In genomic region chr13:21670006-21670882, GRCh38 we compare ENCODE assay signal across 8 cellular contexts. TPM values are rescaled to one million over a fixed set of nuclear protein-coding genes. Genes with fewer than 3 reads are reported as not detected.
A peak's percentile ranks its signal among the peaks of the same experiment; 100 is the strongest.
DNase-seq lines count a peak whose midpoint lies in the region; ATAC-seq, FAIRE-seq and TF ChIP-seq lines count a peak whose summit lies in the region.

No MANE protein-coding gene starts in this region.

- H3K27me3 ChIP-seq in HUES64 (ENCODE audit: insufficient read depth, low read length) (peaks cover 91% of the 10 kb centered on the region), SU-DHL-6 (ENCODE audit: low read length) (no peaks in the 10 kb centered on the region; the same call in 1 of the 2 replicates), astrocyte (ENCODE audit: insufficient read depth, low read length) (peaks cover 39% of the 10 kb centered on the region), iPS DF 6.9 (ENCODE audit: control insufficient read depth, insufficient read depth, low read length) (peaks cover 53% of the 10 kb centered on the region), gastrocnemius medialis (peaks cover 11 to 27% (median 24%) of the 10 kb centered on the region in 3 donors)

- WGBS in HUES64, result under 1% methylated on average over 70 of the region's 70 CpGs
- WGBS in iPS DF 6.9 (ENCODE audit: insufficient coverage, insufficient read length), result no CpG with 5 or more reads among the region's 70 CpGs

- H3K4me2 ChIP-seq in SU-DHL-6 (ENCODE audit: low read depth, low read length, poor library complexity, severe bottlenecking) (peak overlapping the region; percentile 64), astrocyte (ENCODE audit: low read length) (peak overlapping the region; percentile 94)

- H2AFZ ChIP-seq in SU-DHL-6 (ENCODE audit: low read depth, low read length, severe bottlenecking), result peak overlapping the region; percentile 69
- peak overlapping the region; percentile 88 for H2AFZ ChIP-seq in astrocyte (ENCODE audit: low read depth, low read length)

- H3K9me3 ChIP-seq in HUES64 (ENCODE audit: insufficient read depth, low read depth, low read length) (no peaks in the 10 kb centered on the region), SU-DHL-6 (ENCODE audit: insufficient read depth, low read length) (no peaks in the 10 kb centered on the region), astrocyte (ENCODE audit: insufficient read depth, low read depth, low read length) (no peaks in the 10 kb centered on the region), iPS DF 6.9 (ENCODE audit: control insufficient read depth, insufficient read depth, low read length) (no peaks in the 10 kb centered on the region), gastrocnemius medialis (no peaks in the 10 kb centered on the region)

- TF ChIP-seq POLR2A in gastrocnemius medialis (IDR thresholded peaks at IDR 0.05), result peak in 1 of 2 donors; percentile 14

- intact Hi-C loops in gastrocnemius medialis (cut with DNase I; ENCODE audit: low total_unique reads), result loop anchor here (2.0 to 5.0 kb wide), 2 partner anchors 31 to 1512 kb away; partner anchors contain the start of gene SGCG

- H3K4me3 ChIP-seq in HUES64 (ENCODE audit: low read length) (peak overlapping the region; percentile 59), SU-DHL-6 (ENCODE audit: insufficient read depth, low read length, poor library complexity, severe bottlenecking) (peak overlapping the region; percentile 56), astrocyte (ENCODE audit: insufficient read depth, low read depth, low read length) (peak overlapping the region; percentile 68), iPS DF 6.9 (ENCODE audit: low read length) (peak overlapping the region; percentile 51; the same call in 1 of the 2 replicates), gastrocnemius medialis (peak overlapping the region; percentile 58 to 64 (median 62))

- H3K4me3 Mint-ChIP-seq in astrocyte (ENCODE audit: unreplicated experiment), result peak overlapping the region; percentile 91

- peak; percentile 15 for TF ChIP-seq CTCF in D721Med (IDR thresholded peaks at IDR 0.05; ENCODE audit: insufficient read depth, missing control alignments)
- TF ChIP-seq CTCF in SU-DHL-6 (IDR thresholded peaks at IDR 0.05; ENCODE audit: insufficient read depth, low read length, poor library complexity, severe bottlenecking), result peak; percentile 62
- no peak for TF ChIP-seq CTCF in astrocyte (IDR thresholded peaks at IDR 0.05; ENCODE audit: insufficient read depth, low read depth, low read length)
- TF ChIP-seq CTCF in gastrocnemius medialis (IDR thresholded peaks at IDR 0.05 in 4 of 5, conservative IDR thresholded peaks at IDR 0.05 in 1 of 5), result peak in 1 of 5 experiments; percentile 9

- H3K36me3 ChIP-seq in HUES64 (ENCODE audit: insufficient read depth, low read length) (no peaks in the 10 kb centered on the region), SU-DHL-6 (ENCODE audit: low read length) (no peaks in the 10 kb centered on the region), astrocyte (ENCODE audit: insufficient read depth, low read length) (no peaks in the 10 kb centered on the region), iPS DF 6.9 (ENCODE audit: control insufficient read depth, insufficient read depth, low read length) (no peaks in the 10 kb centered on the region), gastrocnemius medialis (no peaks in the 10 kb centered on the region)

- DNase-seq in D721Med (ENCODE audit: insufficient read length, low spot score), result no peak
- peak; percentile 46 for DNase-seq in astrocyte (ENCODE audit: low read depth)
- no peak for DNase-seq in iPS DF 6.9 (ENCODE audit: low read depth, low spot score)
- DNase-seq in gastrocnemius medialis, result no peak

- no peaks in the 10 kb centered on the region for H3K36me3 Mint-ChIP-seq in astrocyte (ENCODE audit: low read depth, unreplicated experiment)

- H3K4me1 ChIP-seq in HUES64 (ENCODE audit: insufficient read depth, low read length) (peaks cover 32% of the 10 kb centered on the region), astrocyte (ENCODE audit: insufficient read depth, low read length) (peaks cover 25% of the 10 kb centered on the region), iPS DF 6.9 (ENCODE audit: control insufficient read depth, insufficient read depth, low read length) (peaks cover 1% of the 10 kb centered on the region; the same call in 1 of the 2 replicates), gastrocnemius medialis (peaks cover 24 to 36% of the 10 kb centered on the region in 2 donors)

- no peak overlapping the region for H3K27ac ChIP-seq in HUES64 (ENCODE audit: low read depth, low read length)
- H3K27ac ChIP-seq in SU-DHL-6 (ENCODE audit: low read depth, low read length), result peak overlapping the region; percentile 41
- H3K27ac ChIP-seq in astrocyte (ENCODE audit: low read depth, low read length), result no peak overlapping the region
- H3K27ac ChIP-seq in iPS DF 6.9 (ENCODE audit: low read length), result no peak overlapping the region
- H3K27ac ChIP-seq in gastrocnemius medialis, result peak overlapping the region in 3 of 4 donors; percentile 43 to 76 (median 52)

- H3K27me3 Mint-ChIP-seq in astrocyte (ENCODE audit: low read depth, unreplicated experiment), result peaks cover 45% of the 10 kb centered on the region

- H3K4me1 Mint-ChIP-seq in astrocyte (ENCODE audit: low read depth, unreplicated experiment), result peaks cover 9% of the 10 kb centered on the region

- H3K27ac Mint-ChIP-seq in astrocyte (ENCODE audit: unreplicated experiment), result no peak overlapping the region

- H3F3A ChIP-seq in SU-DHL-6 (ENCODE audit: insufficient read depth), result no peaks in the 10 kb centered on the region

- H4K20me1 ChIP-seq in SU-DHL-6 (ENCODE audit: low read depth, low read length), result no peaks in the 10 kb centered on the region
- H4K20me1 ChIP-seq in astrocyte (ENCODE audit: insufficient read depth, low read length), result peaks cover 7% of the 10 kb centered on the region

- H3K9ac ChIP-seq in HUES64 (ENCODE audit: low read depth, low read length), result peak overlapping the region; percentile 71
- peak overlapping the region; percentile 73 for H3K9ac ChIP-seq in SU-DHL-6 (ENCODE audit: low read length)
- peak overlapping the region; percentile 49 for H3K9ac ChIP-seq in astrocyte (ENCODE audit: low read length)

- no peaks in the 10 kb centered on the region for H3K9me3 Mint-ChIP-seq in astrocyte (ENCODE audit: unreplicated experiment)

- in situ Hi-C loops in gastrocnemius medialis (cut with MboI; ENCODE audit: low sequenced_read_pairs in 4 of 4), result no loop called here

- no peak for FAIRE-seq in D721Med (lab: Jason Lieb, UNC)
- no peak for FAIRE-seq in astrocyte (lab: Jason Lieb, UNC)

- H3K9me2 ChIP-seq in SU-DHL-6 (replicated peaks; ENCODE audit: insufficient read depth, low read length), result no peaks in the 10 kb centered on the region

- ATAC-seq in GM21381 (IDR thresholded peaks at IDR 0.05; ENCODE audit: unreplicated experiment) (peak; percentile 26), gastrocnemius medialis (peak; percentile 28 to 29), GM21360 (IDR thresholded peaks at IDR 0.05; ENCODE audit: unreplicated experiment) (no peak)

- H3K79me2 ChIP-seq in SU-DHL-6 (ENCODE audit: insufficient read depth, low read length) (no peaks in the 10 kb centered on the region), astrocyte (ENCODE audit: insufficient read depth, low read length) (no peaks in the 10 kb centered on the region)

RNA-seq across cellular contexts. Expression of gene FGF9, which starts 0.6 kb away (rescaled TPM):
- polyA plus RNA-seq in HUES64 (2013, experiment 1 of 2), result 0.55 TPM
- 0.51 TPM for polyA plus RNA-seq in HUES64 (2013, experiment 2 of 2)
- total RNA-seq in astrocyte (0.22 and 0.27 TPM in 2 replicates), gastrocnemius medialis (under 1 TPM in 3 of 4 donors, not detected in 1; 0.16 to 0.38 (median 0.25) TPM)

Comparison
In these comparisons a context has a peak if more than half of its experiments do, and no peak if none do; other contexts are left out.
1. H3K27ac ChIP-seq: peak in SU-DHL-6 (single experiment) and gastrocnemius medialis (3 of 4); none in HUES64 (single experiment), astrocyte (single experiment) and iPS DF 6.9 (single experiment).
2. Peak in every context shown above with its lines, with median percentiles within 50 percentile points of each other: H3K4me3 ChIP-seq and H3K9ac ChIP-seq.